8 cellular contexts compared by ENCODE assay signal in the genomic region with DNA sequence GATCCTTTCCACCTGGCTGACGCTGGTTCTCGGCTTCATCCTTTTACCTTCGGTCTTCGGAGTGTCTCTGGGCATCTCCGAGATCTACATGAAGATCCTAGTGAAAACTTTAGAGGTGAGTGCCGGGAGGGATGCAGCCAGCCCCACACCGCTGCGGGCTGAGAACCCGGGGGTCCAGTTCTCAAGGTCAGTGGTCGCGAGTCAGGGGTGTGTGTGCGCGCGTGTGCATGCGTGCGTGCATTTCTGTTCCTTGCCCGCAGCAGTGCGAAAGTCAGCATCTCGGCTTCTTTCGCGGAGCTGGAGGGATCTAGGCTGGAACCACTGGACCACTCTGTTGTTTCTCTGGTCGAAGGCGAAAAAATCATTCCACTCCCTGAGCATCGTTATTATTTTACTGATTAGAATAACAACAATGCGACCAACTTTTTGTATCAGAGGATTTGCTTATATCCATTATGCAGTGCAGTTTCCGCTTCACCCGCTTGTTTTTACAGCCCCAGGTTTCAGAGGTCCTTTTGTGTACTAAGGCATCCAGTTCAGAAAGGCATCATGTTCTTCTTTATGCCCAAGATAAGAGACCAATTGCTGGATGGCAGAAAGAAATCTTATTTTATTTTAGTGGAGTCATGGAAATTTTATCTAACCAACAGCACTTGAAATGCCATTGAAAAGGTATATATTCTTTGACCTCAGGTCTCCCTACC. TPM values are rescaled to one million over a fixed set of nuclear protein-coding genes. Genes with fewer than 3 reads are reported as not detected.
DNase-seq lines count a peak whose midpoint lies in the region; ATAC-seq and TF ChIP-seq lines count a peak whose summit lies in the region.

No MANE protein-coding gene starts in this region.

- TF ChIP-seq CTCF in GM13977 (IDR thresholded peaks at IDR 0.05; ENCODE audit: extremely low read depth, insufficient read depth, missing control alignments), result no peak
- no peak for TF ChIP-seq CTCF in WERI-Rb-1 (IDR thresholded peaks at IDR 0.05; ENCODE audit: low read depth, low read length)
- no peak for TF ChIP-seq CTCF in heart right ventricle (IDR thresholded peaks at IDR 0.05)
- TF ChIP-seq CTCF in gastrocnemius medialis (IDR thresholded peaks at IDR 0.05 in 4 of 5, conservative IDR thresholded peaks at IDR 0.05 in 1 of 5), result no peak

- H3K27ac ChIP-seq in WERI-Rb-1, result no peak overlapping the region
- peak overlapping the region; percentile 68 to 96 (median 90) for H3K27ac ChIP-seq in heart right ventricle
- peak overlapping the region; percentile 95 to 99 (median 98) for H3K27ac ChIP-seq in gastrocnemius medialis

- H3K4me1 ChIP-seq in heart right ventricle (peaks cover 0 to 31% (median 18%) of the 10 kb centered on the region in 9 donors), gastrocnemius medialis (peaks cover 22 to 23% of the 10 kb centered on the region in 2 donors)

- DNase-seq in GM13977 (ENCODE audit: low spot score) (peak; percentile 34), WERI-Rb-1 (no peak), heart right ventricle (no peak), gastrocnemius medialis (peak; percentile 15 to 26), glomerular visceral epithelial cell (ENCODE audit: extremely low spot score) (no peak), foreskin melanocyte (no peak), SIG-M5 treated with dmso at 0.1 percent for 504 hours (lab: John Stamatoyannopoulos, UW; ENCODE audit: unreplicated experiment) (no peak)

- H3K4me3 ChIP-seq in WERI-Rb-1 (ENCODE audit: low read depth, low read length) (peak overlapping the region; percentile 81), heart right ventricle (peak overlapping the region; percentile 51 to 86 (median 74)), gastrocnemius medialis (peak overlapping the region; percentile 81 to 95 (median 86))

- 5 to 12% methylated on average over 27 of the region's 27 CpGs for WGBS in heart right ventricle, 2 donors

- in situ Hi-C loops in GM13977 (cut with MboI; ENCODE audit: low pct_unique_long_range_greater_than_20kb, low sequenced_read_pairs, unreplicated experiment), result no loop called here
- in situ Hi-C loops in gastrocnemius medialis (cut with MboI; ENCODE audit: low sequenced_read_pairs in 4 of 4), result loop anchor here in 1 of 4 donors (5.0 kb wide), 1 partner anchor 90 kb away; no protein-coding TSS in a partner anchor

- ATAC-seq in heart right ventricle, result peak in 5 of 8 donors; percentile 5 to 23 (median 17)
- ATAC-seq in gastrocnemius medialis, result no peak
- ATAC-seq in GM18505 (IDR thresholded peaks at IDR 0.05; ENCODE audit: unreplicated experiment), result no peak

- H3K36me3 ChIP-seq in WERI-Rb-1, result no peaks in the 10 kb centered on the region
- peaks cover 0 to 5% (median 0%) of the 10 kb centered on the region in 9 donors for H3K36me3 ChIP-seq in heart right ventricle
- H3K36me3 ChIP-seq in gastrocnemius medialis, result no peaks in the 10 kb centered on the region

- intact Hi-C loops in heart right ventricle (cut with DNase I), result loop anchor here in 4 of 10 donors (5.0 kb wide), 5 partner anchors 40 to 90 kb away; no protein-coding TSS in a partner anchor
- intact Hi-C loops in gastrocnemius medialis (cut with DNase I; ENCODE audit: low total_unique reads), result loop anchor here (1.0 to 5.0 kb wide), 3 partner anchors 36 to 90 kb away; no protein-coding TSS in a partner anchor

- H3K27me3 ChIP-seq in WERI-Rb-1 (ENCODE audit: insufficient read depth, low read depth, severe bottlenecking) (peaks cover 9% of the 10 kb centered on the region), heart right ventricle (peaks cover 0 to 32% (median 0%) of the 10 kb centered on the region in 7 donors), gastrocnemius medialis (no peaks in the 10 kb centered on the region)

- no peak for TF ChIP-seq POLR2A in gastrocnemius medialis (IDR thresholded peaks at IDR 0.05)
- no peak for TF ChIP-seq POLR2A in GM18505 (IDR thresholded peaks at IDR 0.05; ENCODE audit: borderline replicate concordance, extremely low read depth, insufficient read depth, insufficient read length)

- H3K9me3 ChIP-seq in WERI-Rb-1 (ENCODE audit: severe bottlenecking), result no peaks in the 10 kb centered on the region
- no peaks in the 10 kb centered on the region for H3K9me3 ChIP-seq in heart right ventricle
- no peaks in the 10 kb centered on the region for H3K9me3 ChIP-seq in gastrocnemius medialis

RNA-seq across cellular contexts. Expression of a gene that starts 0.9 kb away (rescaled TPM):
- total RNA-seq in heart right ventricle (10 to 100 TPM; 34.2 to 82.6 (median 52.8) TPM), gastrocnemius medialis (100 to 1,000 TPM in 1 of 4 donors, 10 to 100 TPM in 2, 1 to 10 TPM in 1; 9.5 to 183 (median 26.5) TPM)
- polyA plus RNA-seq in heart right ventricle, result 10 to 100 TPM; 22.2 to 24.2 TPM

RNA-seq across cellular contexts. Expression of a gene that starts 51.9 kb away (rescaled TPM):
- 10 to 100 TPM in 1 of 10 donors, 1 to 10 TPM in 9; 4.7 to 11.0 (median 6.7) TPM for total RNA-seq in heart right ventricle
- 1 to 10 TPM; 2.3 to 2.4 TPM for polyA plus RNA-seq in heart right ventricle
- total RNA-seq in gastrocnemius medialis, result 10 to 100 TPM in 1 of 4 donors, 1 to 10 TPM in 3; 4.8 to 12.4 (median 7.0) TPM

Comparison
In these comparisons a context has a peak if more than half of its experiments do, and no peak if none do; other contexts are left out.
1. DNase-seq: peak in GM13977 (single experiment) and gastrocnemius medialis (2 of 2); none in WERI-Rb-1 (single experiment), heart right ventricle (0 of 2), glomerular visceral epithelial cell (single experiment), foreskin melanocyte (single experiment) and SIG-M5 treated with dmso at 0.1 percent for 504 hours (single experiment).
2. ATAC-seq: peak in heart right ventricle (5 of 8); none in gastrocnemius medialis (0 of 2) and GM18505 (single experiment).
3. Peak in every context shown above with its lines, with median percentiles within 50 percentile points of each other: H3K4me3 ChIP-seq.